In genomic region chr21:30793581-30794314, GRCh38 we compare ENCODE assay signal across 31 cellular contexts. TPM values are rescaled to one million over a fixed set of nuclear protein-coding genes. Genes with fewer than 3 reads are reported as not detected.
"Had no signal": no experiment of that assay in that cellular context is flagged by ENCODE, and none has a peak within 500 bp of the region (broad histone marks: within the 10 kb centered on the region; RNA-seq: fewer than 3 reads in every experiment).

No MANE protein-coding gene starts in this region.

- H3K27ac Mint-ChIP-seq: activated CD4-positive, alpha-beta T cell treated with anti-CD3 and anti-CD28 coated beads, Interleukin-2, amount 10 ng/mL, durations not matched to agents 24 days and 14 days; activated CD8-positive, alpha-beta T cell treated with anti-CD3 and anti-CD28 coated beads for 36 hours; activated naive CD4-positive, alpha-beta T cell treated with anti-CD3 and anti-CD28 coated beads for 36 hours; activated naive CD4-positive, alpha-beta T cell treated with anti-CD3 and anti-CD28 coated beads, Interleukin-2, amount 50 U/mL, for 72 hours; activated T-cell treated with anti-CD3 and anti-CD28 coated beads, Interleukin-2, amount 50 U/mL, for 72 hours; T-helper 1 cell treated with Interleukin-12 subunit alpha and Interleukin-12 subunit beta and Interleukin-4 antibody, amounts not matched to agents 30 μg/mL and 1 μg/mL, for 36 hours; T-helper 2 cell treated with Interferon-gamma antibody and Interleukin-4, amounts not matched to agents 5 μg/mL and 100 μg/mL, for 36 hours had no signal

- H3K9me3 Mint-ChIP-seq: activated CD4-positive, alpha-beta T cell treated with anti-CD3 and anti-CD28 coated beads, Interleukin-2, amount 10 ng/mL, durations not matched to agents 24 days and 14 days; activated naive CD4-positive, alpha-beta T cell treated with anti-CD3 and anti-CD28 coated beads for 36 hours; activated naive CD4-positive, alpha-beta T cell treated with anti-CD3 and anti-CD28 coated beads, Interleukin-2, amount 50 U/mL, for 72 hours; activated T-cell treated with anti-CD3 and anti-CD28 coated beads, Interleukin-2, amount 50 U/mL, for 72 hours; T-helper 1 cell treated with Interleukin-12 subunit alpha and Interleukin-12 subunit beta and Interleukin-4 antibody, amounts not matched to agents 30 μg/mL and 1 μg/mL, for 36 hours; T-helper 2 cell treated with Interferon-gamma antibody and Interleukin-4, amounts not matched to agents 5 μg/mL and 100 μg/mL, for 36 hours had no signal

- H3K36me3 Mint-ChIP-seq: activated naive CD4-positive, alpha-beta T cell treated with anti-CD3 and anti-CD28 coated beads, Interleukin-2, amount 50 U/mL, for 72 hours had no signal

- H3K9me2 ChIP-seq: SK-N-SH had no signal

- H3K9ac ChIP-seq: SK-N-SH had no signal

- H3K4me1 ChIP-seq: SJSA1 had no signal

- H3K4me2 ChIP-seq: SK-N-SH had no signal

- H3K4me1 Mint-ChIP-seq: activated CD4-positive, alpha-beta T cell treated with anti-CD3 and anti-CD28 coated beads, Interleukin-2, amount 10 ng/mL, durations not matched to agents 24 days and 14 days had no signal

- H3K4me3 Mint-ChIP-seq: activated CD4-positive, alpha-beta T cell treated with anti-CD3 and anti-CD28 coated beads, Interleukin-2, amount 10 ng/mL, durations not matched to agents 24 days and 14 days; activated CD8-positive, alpha-beta T cell treated with anti-CD3 and anti-CD28 coated beads for 36 hours; activated naive CD4-positive, alpha-beta T cell treated with anti-CD3 and anti-CD28 coated beads for 36 hours; activated T-cell treated with anti-CD3 and anti-CD28 coated beads, Interleukin-2, amount 50 U/mL, for 72 hours; T-helper 1 cell treated with Interleukin-12 subunit alpha and Interleukin-12 subunit beta and Interleukin-4 antibody, amounts not matched to agents 30 μg/mL and 1 μg/mL, for 36 hours; T-helper 2 cell treated with Interferon-gamma antibody and Interleukin-4, amounts not matched to agents 5 μg/mL and 100 μg/mL, for 36 hours had no signal

- H3K9me3 ChIP-seq: MG63, SJSA1, SK-N-SH had no signal

- H3K27me3 ChIP-seq: brain microvascular endothelial cell, MG63, SJSA1 had no signal

- H3K27ac ChIP-seq: brain microvascular endothelial cell, SJSA1 had no signal

- ATAC-seq: activated CD8-positive, alpha-beta T cell treated with anti-CD3 and anti-CD28 coated beads for 36 hours; activated naive CD4-positive, alpha-beta T cell treated with anti-CD3 and anti-CD28 coated beads, Interleukin-2, amount 50 U/mL, for 72 hours; activated T-cell treated with anti-CD3 and anti-CD28 coated beads, Interleukin-2, amount 50 U/mL, for 72 hours; Panc1 had no signal

- H3K4me3 ChIP-seq: MG63, SJSA1 had no signal

- DNase-seq: activated CD4-positive, alpha-beta T cell treated with anti-CD3 and anti-CD28 coated beads, Interleukin-2, amount 10 ng/mL, durations not matched to agents 24 days and 14 days; activated CD4-positive, alpha-beta T cell treated with anti-CD3 and anti-CD28 coated beads, Interleukin-2, amount 50 U/mL, for 4 hours; activated CD8-positive, alpha-beta T cell treated with anti-CD3 and anti-CD28 coated beads for 36 hours; activated gamma-delta T cell treated with Interleukin-2 at 50 U/mL for 16 hours; activated naive CD4-positive, alpha-beta T cell treated with anti-CD3 and anti-CD28 coated beads for 36 hours; activated T-cell treated with anti-CD3 and anti-CD28 coated beads, Interleukin-2, amount 50 U/mL, for 1 hour; activated T-cell treated with anti-CD3 and anti-CD28 coated beads, Interleukin-2, amount 50 U/mL, for 72 hours; anterior cingulate cortex; brain microvascular endothelial cell; central memory CD4-positive, alpha-beta T cell; Kasumi-1; KG1; MG63; MV-4-11; NCI-H1092; NCI-H187 treated with DMSO at 0.1 percent for 48 hours; NCI-H2081; NCI-H345; NCI-H524 treated with DMSO at 0.1 percent for 48 hours; OCI-M1; RPMI8226; SHP77 treated with DMSO at 0.1 percent for 48 hours; SK-N-SH had no signal

- H3K36me3 ChIP-seq: brain microvascular endothelial cell, MG63, SJSA1 had no signal

RNA-seq across cellular contexts. Expression of gene KRTAP8-1, which starts 19.3 kb away (rescaled TPM):
- total RNA-seq: activated CD4-positive, alpha-beta T cell treated with anti-CD3 and anti-CD28 coated beads, Interleukin-2, amount 10 ng/mL, durations not matched to agents 24 days and 14 days; activated CD8-positive, alpha-beta memory T cell treated with anti-CD3 and anti-CD28 coated beads for 36 hours; activated CD8-positive, alpha-beta T cell treated with anti-CD3 and anti-CD28 coated beads for 36 hours; activated naive CD4-positive, alpha-beta T cell treated with anti-CD3 and anti-CD28 coated beads for 36 hours; activated naive CD4-positive, alpha-beta T cell treated with anti-CD3 and anti-CD28 coated beads, Interleukin-2, amount 50 U/mL, for 72 hours; activated T-cell treated with anti-CD3 and anti-CD28 coated beads, Interleukin-2, amount 50 U/mL, for 72 hours; cerebellum; NCI-H460; SJSA1 had no signal
- polyA plus RNA-seq: SK-N-SH had no signal

RNA-seq across cellular contexts. Expression of gene KRTAP7-1, which starts 35.8 kb away (rescaled TPM):
- total RNA-seq: activated CD4-positive, alpha-beta T cell treated with anti-CD3 and anti-CD28 coated beads, Interleukin-2, amount 10 ng/mL, durations not matched to agents 24 days and 14 days; activated CD8-positive, alpha-beta memory T cell treated with anti-CD3 and anti-CD28 coated beads for 36 hours; activated CD8-positive, alpha-beta T cell treated with anti-CD3 and anti-CD28 coated beads for 36 hours; activated naive CD4-positive, alpha-beta T cell treated with anti-CD3 and anti-CD28 coated beads for 36 hours; activated naive CD4-positive, alpha-beta T cell treated with anti-CD3 and anti-CD28 coated beads, Interleukin-2, amount 50 U/mL, for 72 hours; activated T-cell treated with anti-CD3 and anti-CD28 coated beads, Interleukin-2, amount 50 U/mL, for 72 hours; cerebellum; NCI-H460; SJSA1 had no signal
- polyA plus RNA-seq: SK-N-SH had no signal

RNA-seq across cellular contexts. Expression of gene KRTAP21-1, which starts 38.5 kb away (rescaled TPM):
- total RNA-seq: activated CD4-positive, alpha-beta T cell treated with anti-CD3 and anti-CD28 coated beads, Interleukin-2, amount 10 ng/mL, durations not matched to agents 24 days and 14 days; activated CD8-positive, alpha-beta memory T cell treated with anti-CD3 and anti-CD28 coated beads for 36 hours; activated CD8-positive, alpha-beta T cell treated with anti-CD3 and anti-CD28 coated beads for 36 hours; activated naive CD4-positive, alpha-beta T cell treated with anti-CD3 and anti-CD28 coated beads for 36 hours; activated naive CD4-positive, alpha-beta T cell treated with anti-CD3 and anti-CD28 coated beads, Interleukin-2, amount 50 U/mL, for 72 hours; activated T-cell treated with anti-CD3 and anti-CD28 coated beads, Interleukin-2, amount 50 U/mL, for 72 hours; cerebellum; NCI-H460; SJSA1 had no signal
- polyA plus RNA-seq: SK-N-SH had no signal

RNA-seq across cellular contexts. Expression of gene KRTAP21-2, which starts 46.7 kb away (rescaled TPM):
- total RNA-seq: activated CD4-positive, alpha-beta T cell treated with anti-CD3 and anti-CD28 coated beads, Interleukin-2, amount 10 ng/mL, durations not matched to agents 24 days and 14 days; activated CD8-positive, alpha-beta memory T cell treated with anti-CD3 and anti-CD28 coated beads for 36 hours; activated CD8-positive, alpha-beta T cell treated with anti-CD3 and anti-CD28 coated beads for 36 hours; activated naive CD4-positive, alpha-beta T cell treated with anti-CD3 and anti-CD28 coated beads for 36 hours; activated naive CD4-positive, alpha-beta T cell treated with anti-CD3 and anti-CD28 coated beads, Interleukin-2, amount 50 U/mL, for 72 hours; activated T-cell treated with anti-CD3 and anti-CD28 coated beads, Interleukin-2, amount 50 U/mL, for 72 hours; cerebellum; NCI-H460; SJSA1 had no signal
- polyA plus RNA-seq: SK-N-SH had no signal
